7 cellular contexts compared by ENCODE assay signal in genomic region chr11:1389932-1390587, GRCh38. TPM values are rescaled to one million over a fixed set of nuclear protein-coding genes. Genes with fewer than 3 reads are reported as not detected.
DNase-seq lines count a peak whose midpoint lies in the region; ATAC-seq and TF ChIP-seq lines count a peak whose summit lies in the region.

BRSK2 (plus strand) TSS chr11:1389934; CDS start chr11:1390285, 351 bp downstream.

- ATAC-seq in T-helper 17 cell: no peak
- no peak for ATAC-seq in left colon

- H3K79me2 ChIP-seq in H9 (ENCODE audit: insufficient read depth, low read length): peaks cover 19% of the 10 kb centered on the region; the same call in 1 of the 2 replicates

- no peak within 1 kb of the TSS for H2AFZ ChIP-seq in H9 (ENCODE audit: low read length)

- H3K14ac ChIP-seq in H9 (ENCODE audit: insufficient read depth, low read length): no peak within 1 kb of the TSS

- peak within 1 kb of the TSS; percentile 58 for H3K4me2 ChIP-seq in H9 (ENCODE audit: insufficient read depth, insufficient read length, low read length)

- H3K4me3 ChIP-seq in skin epidermis: peak within 1 kb of the TSS; percentile 9 to 47 (median 35)

- no peak within 1 kb of the TSS for H3T11ph ChIP-seq in H9 (ENCODE audit: low read length)

- no CpG with 5 or more reads among the region's 123 CpGs for WGBS in H9 (ENCODE audit: extremely low coverage, insufficient read length, low lambda C conversion rate)

- no peak within 1 kb of the TSS for H2AK5ac ChIP-seq in H9 (ENCODE audit: insufficient read length, low read length)

- no peak within 1 kb of the TSS for H3K4ac ChIP-seq in H9 (ENCODE audit: low read depth, low read length)

- no peak within 1 kb of the TSS for H2BK120ac ChIP-seq in H9 (ENCODE audit: low read depth, low read length, poor library complexity, severe bottlenecking)

- H3K18ac ChIP-seq in H9 (ENCODE audit: insufficient read length, low read depth, low read length): no peak within 1 kb of the TSS

- peaks cover 5 to 19% (median 12%) of the 10 kb centered on the region in 3 experiments; a peak in 5 of 7 replicates for H3K36me3 Mint-ChIP-seq in H9 (ENCODE audit: insufficient read depth in 1 of 3, low read depth in 3 of 3)
- no peaks in the 10 kb centered on the region for H3K36me3 Mint-ChIP-seq in T-helper 17 cell (ENCODE audit: low read depth)
- no peaks in the 10 kb centered on the region for H3K36me3 Mint-ChIP-seq in glutamatergic neuron (ENCODE audit: unreplicated experiment)

- H3K9me3 ChIP-seq in H9 (ENCODE audit: control insufficient read depth, low read depth, low read length) (no peaks in the 10 kb centered on the region), T-helper 17 cell (ENCODE audit: control insufficient read depth, low read length, poor library complexity, severe bottlenecking) (no peaks in the 10 kb centered on the region)

- peaks cover 14% of the 10 kb centered on the region for H3K23me2 ChIP-seq in H9 (ENCODE audit: insufficient read length, low read depth, low read length, poor library complexity, severe bottlenecking)

- DNase-seq in H9 (no peak), T-helper 17 cell (no peak), glutamatergic neuron (peak; percentile 39), GM13976 (ENCODE audit: low spot score) (no peak), left colon (no peak)
- DNase-seq in activated CD8-positive, alpha-beta memory T cell treated with anti-CD3 and anti-CD28 coated beads, Interleukin-2, amount 50 U/mL, for 48 hours: no peak

- peaks cover 1% of the 10 kb centered on the region for H3K79me1 ChIP-seq in H9 (ENCODE audit: insufficient read depth, low read depth, low read length, poor library complexity, severe bottlenecking)

- no peaks in the 10 kb centered on the region; the same call in 1 of the 2 replicates for H3K27me3 ChIP-seq in H9 (ENCODE audit: insufficient read depth, low read length)

- H3K4me1 ChIP-seq in H9 (ENCODE audit: insufficient read depth, low read length): no peaks in the 10 kb centered on the region

- H2BK20ac ChIP-seq in H9 (ENCODE audit: low read depth, low read length, poor library complexity, severe bottlenecking): no peak within 1 kb of the TSS

- no peak within 1 kb of the TSS for H3K56ac ChIP-seq in H9 (ENCODE audit: insufficient read length, low read depth, low read length)

- in situ Hi-C loops in GM13976 (cut with MboI; ENCODE audit: low sequenced_read_pairs, unreplicated experiment): no loop called here

- no peak within 1 kb of the TSS for H4K91ac ChIP-seq in H9 (ENCODE audit: insufficient read length, low read depth, low read length)

- no peak within 1 kb of the TSS for H2BK15ac ChIP-seq in H9 (ENCODE audit: low read depth, low read length)

- H2BK12ac ChIP-seq in H9 (ENCODE audit: insufficient read length, low read depth, low read length): no peak within 1 kb of the TSS

- no peak within 1 kb of the TSS for H3K23ac ChIP-seq in H9 (ENCODE audit: insufficient read length, low read depth, low read length)

- H3K4me3 Mint-ChIP-seq in H9: peak within 1 kb of the TSS; percentile 73 to 89
- H3K4me3 Mint-ChIP-seq in T-helper 17 cell: peak within 1 kb of the TSS; percentile 78
- H3K4me3 Mint-ChIP-seq in glutamatergic neuron (ENCODE audit: unreplicated experiment): peak within 1 kb of the TSS; percentile 90

- H3K4me1 Mint-ChIP-seq in H9 (peaks cover 15 to 17% of the 10 kb centered on the region in 2 experiments), T-helper 17 cell (peaks cover 11% of the 10 kb centered on the region), glutamatergic neuron (ENCODE audit: low read depth, unreplicated experiment) (peaks cover 6% of the 10 kb centered on the region)

- H3K27me3 Mint-ChIP-seq in H9 (ENCODE audit: low read depth) (peaks cover 21% of the 10 kb centered on the region), T-helper 17 cell (peaks cover 26% of the 10 kb centered on the region), glutamatergic neuron (ENCODE audit: unreplicated experiment) (peaks cover 14% of the 10 kb centered on the region)

- intact Hi-C loops in left colon (cut with DNase I, micrococcal nuclease): no loop called here

- H3K9me3 Mint-ChIP-seq in H9 (peaks cover 0 to 4% of the 10 kb centered on the region in 2 experiments; a peak in 3 of 5 replicates), glutamatergic neuron (ENCODE audit: unreplicated experiment) (peaks cover 13% of the 10 kb centered on the region)

- no peak within 1 kb of the TSS for H4K5ac ChIP-seq in H9 (ENCODE audit: insufficient read length, low read depth, low read length)

- no peak within 1 kb of the TSS for H2BK5ac ChIP-seq in H9 (ENCODE audit: insufficient read length, low read length)

- no peak within 1 kb of the TSS for H3K27ac ChIP-seq in H9 (ENCODE audit: insufficient read length, low read depth, low read length)
- H3K27ac ChIP-seq in skin epidermis: peak within 1 kb of the TSS in 14 of 21 experiments; percentile 7 to 77 (median 39)

- peak within 1 kb of the TSS in 1 of 3 experiments; percentile 87; a peak in 1 of 7 replicates for H3K27ac Mint-ChIP-seq in H9
- no peak within 1 kb of the TSS for H3K27ac Mint-ChIP-seq in T-helper 17 cell
- peak within 1 kb of the TSS; percentile 73 for H3K27ac Mint-ChIP-seq in glutamatergic neuron (ENCODE audit: unreplicated experiment)

- H3K9ac ChIP-seq in H9 (ENCODE audit: extremely low read depth, insufficient read length, low read length): peak within 1 kb of the TSS; percentile 63

- H4K8ac ChIP-seq in H9 (replicated peaks; ENCODE audit: insufficient read length, low read depth, low read length): no peak within 1 kb of the TSS

- TF ChIP-seq CTCF in H9 (conservative IDR thresholded peaks at IDR 0.05): no peak
- TF ChIP-seq CTCF in glutamatergic neuron (IDR thresholded peaks at IDR 0.05; ENCODE audit: partially characterized antibody, unreplicated experiment): no peak
- TF ChIP-seq CTCF in GM13976 (IDR thresholded peaks at IDR 0.05; ENCODE audit: borderline replicate concordance, control extremely low read depth, extremely low read depth, insufficient read depth, missing control alignments): no peak

- H4K20me1 ChIP-seq in H9 (ENCODE audit: control insufficient read depth, insufficient read depth, insufficient read length): peaks cover 2% of the 10 kb centered on the region

RNA-seq across cellular contexts. Expression of gene BRSK2, which starts in this region (rescaled TPM):
- total RNA-seq in H9 (2021): 24.2 and 28.4 TPM in 2 replicates
- under 1 TPM; 0.23 to 0.25 TPM for total RNA-seq in T-helper 17 cell
- 207 TPM for total RNA-seq in glutamatergic neuron (ENCODE audit: unreplicated experiment)
- under 1 TPM; 0.53 to 0.79 TPM for total RNA-seq in left colon

Comparison
In these comparisons a context has a peak if more than half of its experiments do, and no peak if none do; other contexts are left out.
1. RNA of gene BRSK2 (total RNA-seq): 207 TPM in glutamatergic neuron (single experiment) and 24.2 to 28.4 TPM in H9; 0.53 to 0.79 TPM in left colon and 0.23 to 0.25 TPM in T-helper 17 cell; every median in the first group is over 10 times any median in the second.
2. Peak in every context shown above with its lines, with median percentiles within 50 percentile points of each other: H3K4me3 Mint-ChIP-seq.